Comparison of ENCODE assay signal across 17 cellular contexts in genomic region chr11:70612459-70613141, GRCh38.
"Had no signal": no experiment of that assay in that cellular context is flagged by ENCODE, and none has a peak within 500 bp of the region (broad histone marks: within the 10 kb centered on the region; RNA-seq: fewer than 3 reads in every experiment).

No MANE protein-coding gene starts in this region.

- H3K4me3 Mint-ChIP-seq: natural killer cell treated with Interleukin-12 subunit alpha and Interleukin-12 subunit beta and Interleukin-15 and Interleukin-18, amount 100 ng/mL, for 72 hours; stimulated activated naive B cell treated with anti-CD40 and anti-IgM and Interleukin-4, amounts not matched to agents 10 μg/mL and 1 μg/mL and 100 μg/mL, for 72 hours; stimulated activated naive CD8-positive, alpha-beta T cell treated with anti-CD3 and anti-CD28 coated beads, Interleukin-15, amount 100 ng/mL, for 72 hours had no signal

- H3K36me3 Mint-ChIP-seq: natural killer cell treated with Interleukin-12 subunit alpha and Interleukin-12 subunit beta and Interleukin-15 and Interleukin-18, amount 100 ng/mL, for 72 hours; stimulated activated naive B cell treated with anti-CD40 and anti-IgM and Interleukin-4, amounts not matched to agents 10 μg/mL and 1 μg/mL and 100 μg/mL, for 72 hours had no signal

- H3K36me3 ChIP-seq: left lung, neutrophil, transverse colon had no signal

- H3K4me3 ChIP-seq: coronary artery, left lung, lung, testis, transverse colon had no signal

- H3K27me3 ChIP-seq: testis, transverse colon had no signal

- H3K9me3 ChIP-seq: neutrophil, testis had no signal

- H3K4me1 ChIP-seq: left lung, testis, transverse colon had no signal

- FAIRE-seq: frontal cortex had no signal

- H3K27me3 Mint-ChIP-seq: stimulated activated naive B cell treated with anti-CD40 and anti-IgM and Interleukin-4, amounts not matched to agents 10 μg/mL and 1 μg/mL and 100 μg/mL, for 72 hours had no signal

- ATAC-seq: left lung; natural killer cell treated with Interleukin-12 subunit alpha and Interleukin-12 subunit beta and Interleukin-15 and Interleukin-18, amount 100 ng/mL, for 72 hours; sciatic nerve; stimulated activated naive B cell treated with anti-CD40 and anti-IgM and Interleukin-4, amounts not matched to agents 10 μg/mL and 1 μg/mL and 100 μg/mL, for 72 hours; stimulated activated naive CD8-positive, alpha-beta T cell treated with anti-CD3 and anti-CD28 coated beads, Interleukin-15, amount 100 ng/mL, for 72 hours had no signal

- H3K9me3 Mint-ChIP-seq: natural killer cell treated with Interleukin-12 subunit alpha and Interleukin-12 subunit beta and Interleukin-15 and Interleukin-18, amount 100 ng/mL, for 72 hours had no signal

- H3K27ac Mint-ChIP-seq: natural killer cell treated with Interleukin-12 subunit alpha and Interleukin-12 subunit beta and Interleukin-15 and Interleukin-18, amount 100 ng/mL, for 72 hours; stimulated activated naive B cell treated with anti-CD40 and anti-IgM and Interleukin-4, amounts not matched to agents 10 μg/mL and 1 μg/mL and 100 μg/mL, for 72 hours; stimulated activated naive CD8-positive, alpha-beta T cell treated with anti-CD3 and anti-CD28 coated beads, Interleukin-15, amount 100 ng/mL, for 72 hours had no signal

- H3K27ac ChIP-seq: coronary artery, left lung, neutrophil, testis, transverse colon had no signal

- DNase-seq: effector CD8-positive, alpha-beta T cell; islet precursor cell; mesenchymal stem cell; midbrain; stimulated activated CD4-positive, alpha-beta T cell treated with anti-CD3 and anti-CD28 coated beads, Interleukin-2, amount 100 ng/mL, for 24 hours; stimulated activated CD4-positive, alpha-beta T cell treated with anti-CD3 and anti-CD28 coated beads, Interleukin-4, amount 100 ng/mL, for 4 hours; stimulated activated naive B cell treated with anti-CD40 and anti-IgM and Interleukin-4, amounts not matched to agents 10 μg/mL and 1 μg/mL and 100 μg/mL, for 72 hours; stimulated activated naive CD8-positive, alpha-beta T cell treated with anti-CD3 and anti-CD28 coated beads, Interleukin-15, amount 100 ng/mL, for 72 hours; testis; transverse colon had no signal

- H3K4me1 Mint-ChIP-seq: stimulated activated naive B cell treated with anti-CD40 and anti-IgM and Interleukin-4, amounts not matched to agents 10 μg/mL and 1 μg/mL and 100 μg/mL, for 72 hours; stimulated activated naive CD8-positive, alpha-beta T cell treated with anti-CD3 and anti-CD28 coated beads, Interleukin-15, amount 100 ng/mL, for 72 hours had no signal
